In genomic region chr7:129948338-129948737, GRCh38 we compare ENCODE assay signal across 9 cellular contexts. TPM values are rescaled to one million over a fixed set of nuclear protein-coding genes. Genes with fewer than 3 reads are reported as not detected.
DNase-seq lines count a peak whose midpoint lies in the region; ATAC-seq, FAIRE-seq and TF ChIP-seq lines count a peak whose summit lies in the region.
"Had no signal": no experiment of that assay in that cellular context is flagged by ENCODE, and none has a peak within 500 bp of the region (broad histone marks: within the 10 kb centered on the region; RNA-seq: fewer than 3 reads in every experiment).

No MANE protein-coding gene starts in this region.

- no peak for TF ChIP-seq RAD21 in A549 (conservative IDR thresholded peaks at IDR 0.05 in 1 of 2, IDR thresholded peaks at IDR 0.05 in 1 of 2)

- H3K9me3 ChIP-seq in A549 (no peaks in the 10 kb centered on the region), OCI-LY7 (ENCODE audit: low read length) (no peaks in the 10 kb centered on the region), pancreas (no peaks in the 10 kb centered on the region)

- H3K4me3 ChIP-seq in A549 (peak overlapping the region; percentile 73; the same call in 1 of the 3 replicates), OCI-LY7 (ENCODE audit: low read depth, low read length, poor library complexity, severe bottlenecking) (peak overlapping the region; percentile 81), epithelial cell of proximal tubule (ENCODE audit: low read depth, low read length) (peak overlapping the region; percentile 71), pancreas (peak overlapping the region in 1 of 4 donors; percentile 97)

- DNase-seq in A549 (ENCODE audit: low read depth in 1 of 2, low spot score in 1 of 2): no peak
- DNase-seq in OCI-LY7 (ENCODE audit: low spot score): no peak
- no peak for DNase-seq in epithelial cell of proximal tubule (ENCODE audit: low read depth)
- DNase-seq in pancreas: peak in 1 of 6 donors; percentile 22
- DNase-seq in NCI-H510A (lab: John Stamatoyannopoulos, UW): no peak

- no peak for TF ChIP-seq EP300 in A549 (IDR thresholded peaks at IDR 0.05)

- ATAC-seq in A549: no peak
- no peak for ATAC-seq in pancreas
- no peak for ATAC-seq in HG03342 (IDR thresholded peaks at IDR 0.05; ENCODE audit: unreplicated experiment)
- ATAC-seq in HG03460 (IDR thresholded peaks at IDR 0.05; ENCODE audit: unreplicated experiment): no peak
- no peak for ATAC-seq in GM21737 (IDR thresholded peaks at IDR 0.05; ENCODE audit: unreplicated experiment)

- H3K4me2 ChIP-seq in A549 (peak overlapping the region; percentile 100), OCI-LY7 (ENCODE audit: low read length) (peak overlapping the region; percentile 97)

- FAIRE-seq in A549 (lab: Jason Lieb, UNC) (no peak), pancreas (lab: Jason Lieb, UNC) (no peak)
- FAIRE-seq: islet of Langerhans had no signal

- TF ChIP-seq POLR2A in A549 (IDR thresholded peaks at IDR 0.05; ENCODE audit: low read length): no peak

- peaks cover 3% of the 10 kb centered on the region; the same call in 1 of the 2 replicates for H3K36me3 ChIP-seq in OCI-LY7 (ENCODE audit: insufficient read depth, low read length)
- no peaks in the 10 kb centered on the region for H3K36me3 ChIP-seq in pancreas

- CTCF ChIA-PET in A549 (lab: Yijun Ruan, JAX) (interaction anchor here (0.6 to 2.7 kb wide), 10 partner anchors 11 to 284 kb away, joined by 3 to 21 read pairs (median 4); no protein-coding TSS in a partner anchor), OCI-LY7 (lab: Charles Lee; ENCODE audit: unreplicated experiment) (no interaction called here)

- TF ChIP-seq CTCF in A549 (IDR thresholded peaks at IDR 0.05) (no peak), OCI-LY7 (conservative IDR thresholded peaks at IDR 0.05; ENCODE audit: low read length) (no peak), epithelial cell of proximal tubule (conservative IDR thresholded peaks at IDR 0.05; ENCODE audit: low read depth, low read length) (no peak), pancreas (IDR thresholded peaks at IDR 0.05) (no peak)

- H3K27ac ChIP-seq in A549 (peak overlapping the region; percentile 83 to 95; a peak in 5 of 6 replicates), OCI-LY7 (ENCODE audit: low read depth, low read length, poor library complexity, severe bottlenecking) (no peak overlapping the region), pancreas (peak overlapping the region; percentile 88 to 99 (median 93))

- no peaks in the 10 kb centered on the region for H3K9me2 ChIP-seq in OCI-LY7 (ENCODE audit: insufficient read depth, low read length)

- WGBS in A549 (ENCODE audit: missing lambda C conversion rate): 73% methylated on average over 5 of the region's 5 CpGs
- 52 to 66% methylated on average over 5 of the region's 5 CpGs for WGBS in pancreas, 2 donors

- H2AFZ ChIP-seq in OCI-LY7 (ENCODE audit: low read length): no peak overlapping the region

- H4K20me1 ChIP-seq in OCI-LY7 (ENCODE audit: insufficient read depth, low read length): peaks cover 7% of the 10 kb centered on the region; the same call in 1 of the 2 replicates

- H3K4me1 ChIP-seq in A549: peaks cover 32% of the 10 kb centered on the region
- H3K4me1 ChIP-seq in OCI-LY7 (ENCODE audit: insufficient read depth, low read length, poor library complexity, severe bottlenecking): peaks cover 26% of the 10 kb centered on the region
- H3K4me1 ChIP-seq in pancreas: peaks cover 9 to 25% (median 20%) of the 10 kb centered on the region in 3 donors

- BruUV-seq in OCI-LY7 (replicated peaks; lab: Mats Ljungman, UMichigan): no TSS peak

- POLR2A ChIA-PET in A549 (lab: Yijun Ruan, JAX) (interaction anchor here (0.8 to 2.2 kb wide), 6 partner anchors 11 to 123 kb away, joined by 3 to 15 read pairs (median 10); no protein-coding TSS in a partner anchor), OCI-LY7 (lab: Charles Lee) (interaction anchor here (0.7 to 1.6 kb wide), 4 partner anchors 10 to 92 kb away, joined by 3 to 6 read pairs (median 4); no protein-coding TSS in a partner anchor)

- no peaks in the 10 kb centered on the region for H3K27me3 ChIP-seq in pancreas

- intact Hi-C loops in OCI-LY7 (cut with micrococcal nuclease; ENCODE audit: unreplicated experiment): no loop called here
- intact Hi-C loops in pancreas (cut with DNase I): no loop called here

- peaks cover 79% of the 10 kb centered on the region for H3K79me2 ChIP-seq in OCI-LY7 (ENCODE audit: insufficient read depth, low read depth, low read length)

TF ChIP-seq in A549, 52 proteins besides CTCF, POLR2A, EP300 and RAD21:
- TF ChIP-seq, protein P1, sequence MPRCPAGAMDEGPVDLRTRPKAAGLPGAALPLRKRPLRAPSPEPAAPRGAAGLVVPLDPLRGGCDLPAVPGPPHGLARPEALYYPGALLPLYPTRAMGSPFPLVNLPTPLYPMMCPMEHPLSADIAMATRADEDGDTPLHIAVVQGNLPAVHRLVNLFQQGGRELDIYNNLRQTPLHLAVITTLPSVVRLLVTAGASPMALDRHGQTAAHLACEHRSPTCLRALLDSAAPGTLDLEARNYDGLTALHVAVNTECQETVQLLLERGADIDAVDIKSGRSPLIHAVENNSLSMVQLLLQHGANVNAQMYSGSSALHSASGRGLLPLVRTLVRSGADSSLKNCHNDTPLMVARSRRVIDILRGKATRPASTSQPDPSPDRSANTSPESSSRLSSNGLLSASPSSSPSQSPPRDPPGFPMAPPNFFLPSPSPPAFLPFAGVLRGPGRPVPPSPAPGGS (IDR thresholded peaks at IDR 0.05): no peak
- no peak for TF ChIP-seq NFE2L2 (conservative IDR thresholded peaks at IDR 0.05; ENCODE audit: low read length)

RNA-seq across cellular contexts. Expression of gene UBE2H, which starts 4.4 kb away (rescaled TPM):
- polyA plus RNA-seq in A549 (2011; rRNA removed) (99.2 and 119 TPM in 2 replicates), A549 (2017; fragmentation: RNase III; extraction: RNeasy Plus Mini Kit Qiagen cat#74134 plus additional on column Dnase treatment) (61.4 to 73.5 TPM (median 69.9 TPM) in 3 replicates), pancreas (10 to 100 TPM; 16.7 to 27.7 TPM)
- 20.6 and 26.7 TPM in 2 replicates for polyA plus RNA-seq in A549 (2012; cell fraction: cytosol; rRNA removed)
- 20.0 and 30.7 TPM in 2 replicates for polyA plus RNA-seq in A549 (2012; cell fraction: nucleus; rRNA removed)
- polyA minus RNA-seq in A549 (2011; rRNA and poly(A)+ RNA removed): 47.4 and 49.8 TPM in 2 replicates
- 12.7 and 15.0 TPM in 2 replicates for total RNA-seq in OCI-LY7 (2014; rRNA removed; shearing (Covaris generic))
- total RNA-seq in OCI-LY7 (2022) (35.3 and 41.4 TPM in 2 replicates), epithelial cell of proximal tubule (58.7 and 88.1 TPM in 2 replicates), pancreas (10 to 100 TPM; 56.7 to 85.6 (median 67.3) TPM)
